Comparison of ENCODE assay signal across 25 cellular contexts in genomic region chr22:20641198-20641892, GRCh38.
"Had no signal": no experiment of that assay in that cellular context is flagged by ENCODE, and none has a peak within 500 bp of the region (broad histone marks: within the 10 kb centered on the region; RNA-seq: fewer than 3 reads in every experiment).

No MANE protein-coding gene starts in this region.

- FAIRE-seq: TTC549 had no signal

- H3K4me3 Mint-ChIP-seq: activated B cell treated with CpG ODN at 0.5 μM for 24 hours; activated CD4-positive, alpha-beta T cell treated with anti-CD3 and anti-CD28 coated beads, Interleukin-2, amount 10 ng/mL, durations not matched to agents 24 days and 14 days; activated CD8-positive, alpha-beta memory T cell treated with anti-CD3 and anti-CD28 coated beads, Interleukin-2, amount 10 ng/mL, durations not matched to agents 7 days and 5 days; activated naive CD4-positive, alpha-beta T cell treated with anti-CD3 and anti-CD28 coated beads, Interleukin-2, amount 10 ng/mL, durations not matched to agents 7 days and 5 days; activated naive CD8-positive, alpha-beta T cell treated with anti-CD3 and anti-CD28 coated beads for 36 hours; activated T-cell treated with anti-CD3 and anti-CD28 coated beads, Interleukin-2, amount 50 U/mL, for 4 hours; T-helper 17 cell had no signal

- H3K36me3 Mint-ChIP-seq: activated CD8-positive, alpha-beta memory T cell treated with anti-CD3 and anti-CD28 coated beads, Interleukin-2, amount 10 ng/mL, durations not matched to agents 7 days and 5 days; activated naive CD4-positive, alpha-beta T cell treated with anti-CD3 and anti-CD28 coated beads, Interleukin-2, amount 10 ng/mL, durations not matched to agents 7 days and 5 days; activated naive CD8-positive, alpha-beta T cell treated with anti-CD3 and anti-CD28 coated beads for 36 hours had no signal

- H3K4me3 ChIP-seq: cardiac muscle cell had no signal

- H3K4me1 Mint-ChIP-seq: activated B cell treated with CpG ODN at 0.5 μM for 24 hours; activated CD4-positive, alpha-beta T cell treated with anti-CD3 and anti-CD28 coated beads, Interleukin-2, amount 10 ng/mL, durations not matched to agents 24 days and 14 days; activated CD8-positive, alpha-beta memory T cell treated with anti-CD3 and anti-CD28 coated beads, Interleukin-2, amount 10 ng/mL, durations not matched to agents 7 days and 5 days; activated naive CD4-positive, alpha-beta T cell treated with anti-CD3 and anti-CD28 coated beads, Interleukin-2, amount 10 ng/mL, durations not matched to agents 7 days and 5 days; activated naive CD8-positive, alpha-beta T cell treated with anti-CD3 and anti-CD28 coated beads for 36 hours had no signal

- DNase-seq: activated B cell treated with CpG ODN at 0.5 μM for 24 hours; activated CD4-positive, alpha-beta T cell treated with anti-CD3 and anti-CD28 coated beads for 1 hour; activated CD4-positive, alpha-beta T cell treated with anti-CD3 and anti-CD28 coated beads, Interleukin-2, amount 10 ng/mL, durations not matched to agents 24 days and 14 days; activated CD4-positive, alpha-beta T cell treated with anti-CD3 and anti-CD28 coated beads, Interleukin-2, amount 50 U/mL, for 48 hours; activated gamma-delta T cell treated with Interleukin-2 at 50 U/mL for 16 hours; activated naive CD4-positive, alpha-beta T cell treated with anti-CD3 and anti-CD28 coated beads, Interleukin-2, amount 10 ng/mL, durations not matched to agents 7 days and 5 days; activated naive CD8-positive, alpha-beta T cell treated with anti-CD3 and anti-CD28 coated beads for 36 hours; activated T-cell treated with anti-CD3 and anti-CD28 coated beads, Interleukin-2, amount 50 U/mL, for 4 hours; brain microvascular endothelial cell; cerebellar nuclear complex; KBM-7; NCI-H1048; NCI-H146; NCI-H187 treated with DMSO at 0.1 percent for 48 hours; NCI-H2171; NCI-H2227 treated with DMSO at 0.1 percent for 48 hours; NCI-H446 treated with DMSO at 0.1 percent for 48 hours; NCI-H524 treated with DMSO at 0.1 percent for 48 hours; NCI-H748 treated with DMSO at 0.1 percent for 48 hours; SIG-M5; T-helper 17 cell; T-helper 9 cell had no signal

- H3K36me3 ChIP-seq: brain microvascular endothelial cell, cardiac muscle cell had no signal

- H3K27me3 Mint-ChIP-seq: activated naive CD8-positive, alpha-beta T cell treated with anti-CD3 and anti-CD28 coated beads for 36 hours had no signal

- H3K27ac ChIP-seq: brain microvascular endothelial cell, cardiac muscle cell had no signal

- H3K27me3 ChIP-seq: cardiac muscle cell had no signal

- H3K27ac Mint-ChIP-seq: activated B cell treated with CpG ODN at 0.5 μM for 24 hours; activated CD4-positive, alpha-beta T cell treated with anti-CD3 and anti-CD28 coated beads, Interleukin-2, amount 10 ng/mL, durations not matched to agents 24 days and 14 days; activated CD8-positive, alpha-beta memory T cell treated with anti-CD3 and anti-CD28 coated beads, Interleukin-2, amount 10 ng/mL, durations not matched to agents 7 days and 5 days; activated naive CD4-positive, alpha-beta T cell treated with anti-CD3 and anti-CD28 coated beads, Interleukin-2, amount 10 ng/mL, durations not matched to agents 7 days and 5 days; activated naive CD8-positive, alpha-beta T cell treated with anti-CD3 and anti-CD28 coated beads for 36 hours; T-helper 17 cell had no signal

- ATAC-seq: activated CD8-positive, alpha-beta memory T cell treated with anti-CD3 and anti-CD28 coated beads, Interleukin-2, amount 10 ng/mL, durations not matched to agents 7 days and 5 days; activated T-cell treated with anti-CD3 and anti-CD28 coated beads, Interleukin-2, amount 50 U/mL, for 4 hours; T-helper 17 cell had no signal
